ENCODE assay signal across 7 cellular contexts in the genomic region with DNA sequence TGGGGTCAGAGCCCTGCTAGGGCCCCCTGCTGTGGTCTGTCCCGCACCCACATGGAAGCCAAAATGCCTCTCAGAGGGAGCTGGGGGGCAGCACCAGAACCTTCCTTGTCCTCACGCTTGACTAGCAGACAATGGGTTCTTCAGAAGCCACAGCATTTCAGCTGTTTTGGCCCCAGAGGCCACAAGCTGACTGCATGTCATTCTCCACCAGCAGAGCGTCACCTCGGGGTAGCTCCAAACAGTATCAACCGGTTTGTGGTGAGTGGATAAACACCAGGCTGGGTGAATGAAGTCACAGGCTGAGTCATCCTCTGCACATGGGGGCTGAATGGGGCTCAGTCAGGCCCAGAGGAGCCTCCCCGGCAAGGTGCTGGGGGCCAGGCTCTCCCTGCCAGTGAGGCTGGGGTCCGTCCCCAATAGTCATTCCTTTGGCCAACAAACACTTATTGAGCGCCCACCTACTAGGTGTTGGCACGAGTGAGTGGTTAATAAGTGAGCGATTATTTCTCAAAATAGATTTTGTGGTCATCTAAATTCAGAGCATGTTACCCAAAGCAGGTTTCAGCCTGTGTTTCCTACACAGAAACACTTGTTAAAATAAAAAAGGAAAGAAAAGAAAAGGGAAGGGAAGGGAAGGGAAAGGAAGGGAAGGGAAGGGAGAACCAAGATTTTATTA. TPM values are rescaled to one million over a fixed set of nuclear protein-coding genes. Genes with fewer than 3 reads are reported as not detected.
DNase-seq lines count a peak whose midpoint lies in the region; ATAC-seq, FAIRE-seq and TF ChIP-seq lines count a peak whose summit lies in the region.

No MANE protein-coding gene starts in this region.

- peaks cover 0 to 3% of the 10 kb centered on the region in 2 donors for H3K4me1 ChIP-seq in kidney (ENCODE audit: control insufficient read depth in 1 of 2, insufficient read depth in 1 of 2, low read depth in 1 of 2, low read length in 2 of 2)

- peaks cover 46% of the 10 kb centered on the region for H3K27me3 Mint-ChIP-seq in mesothelial cell of epicardium (ENCODE audit: low read depth)

- H3K4me3 Mint-ChIP-seq in mesothelial cell of epicardium, result no peak overlapping the region

- no peak overlapping the region for H3K27ac Mint-ChIP-seq in mesothelial cell of epicardium

- no peaks in the 10 kb centered on the region for H3K9me3 ChIP-seq in kidney (ENCODE audit: control insufficient read depth in 1 of 2, low read length in 2 of 2)

- no peaks in the 10 kb centered on the region for H3K36me3 ChIP-seq in kidney (ENCODE audit: control insufficient read depth in 1 of 2, insufficient read depth in 2 of 2, low read length in 2 of 2)

- no peak overlapping the region for H3K4me3 ChIP-seq in kidney (ENCODE audit: low read length in 2 of 2)

- TF ChIP-seq CTCF in GM13977 (IDR thresholded peaks at IDR 0.05; ENCODE audit: extremely low read depth, insufficient read depth, missing control alignments), result no peak
- no peak for TF ChIP-seq CTCF in kidney (IDR thresholded peaks at IDR 0.05; ENCODE audit: borderline replicate concordance, extremely low read depth, insufficient read depth)
- TF ChIP-seq CTCF in mesothelial cell of epicardium (IDR thresholded peaks at IDR 0.05; ENCODE audit: unreplicated experiment), result no peak

- peaks cover 25% of the 10 kb centered on the region for H3K4me1 Mint-ChIP-seq in mesothelial cell of epicardium

- intact Hi-C loops in kidney (cut with DNase I), result no loop called here

- FAIRE-seq in kidney (lab: Jason Lieb, UNC), result no peak

- no peaks in the 10 kb centered on the region for H3K36me3 Mint-ChIP-seq in mesothelial cell of epicardium

- peak overlapping the region; percentile 71 to 84 for H3K27ac ChIP-seq in kidney (ENCODE audit: low read depth in 2 of 2, low read length in 2 of 2)

- in situ Hi-C loops in GM13977 (cut with MboI; ENCODE audit: low pct_unique_long_range_greater_than_20kb, low sequenced_read_pairs, unreplicated experiment), result no loop called here

- H3K9ac ChIP-seq in kidney (ENCODE audit: low read length in 2 of 2), result peak overlapping the region in 1 of 2 donors; percentile 44

- DNase-seq in GM13977 (ENCODE audit: low spot score) (peak; percentile 88), HS-27A (ENCODE audit: low read depth) (peak; percentile 8), kidney (peak; percentile 90), mesothelial cell of epicardium (ENCODE audit: low spot score in 2 of 2, unreplicated experiment in 2 of 2) (no peak), NCI-H2081 treated with DMSO at 0.1 percent for 48 hours (lab: John Stamatoyannopoulos, UW) (no peak)
- DNase-seq in activated CD8-positive, alpha-beta memory T cell treated with anti-CD3 and anti-CD28 coated beads, Interleukin-2, amount 50 U/mL, for 4 hours, result peak; percentile 37

- ATAC-seq in GM21576 (IDR thresholded peaks at IDR 0.05; ENCODE audit: unreplicated experiment), result peak; percentile 95

- no peaks in the 10 kb centered on the region for H3K9me3 Mint-ChIP-seq in mesothelial cell of epicardium

RNA-seq across cellular contexts. Expression of a gene that starts 9.1 kb away (rescaled TPM):
- 1.5 TPM for total RNA-seq in kidney
- polyA plus RNA-seq in kidney (ENCODE audit: insufficient read depth, low read depth, low replicate concordance), result 18.2 TPM
- total RNA-seq in mesothelial cell of epicardium, result not detected in 3 replicates

RNA-seq across cellular contexts. Expression of a gene that starts 53.3 kb away (rescaled TPM):
- not detected for total RNA-seq in kidney
- polyA plus RNA-seq in kidney (ENCODE audit: insufficient read depth, low read depth, low replicate concordance), result not detected
- 0.20 to 0.38 TPM (median 0.35 TPM) in 3 replicates for total RNA-seq in mesothelial cell of epicardium

Comparison
In these comparisons a context has a peak if more than half of its experiments do, and no peak if none do; other contexts are left out.
1. DNase-seq: peak in GM13977 (single experiment), HS-27A (single experiment), activated CD8-positive, alpha-beta memory T cell treated with anti-CD3 and anti-CD28 coated beads, Interleukin-2, amount 50 U/mL, for 4 hours (single experiment) and kidney (single experiment); none in mesothelial cell of epicardium (0 of 2) and NCI-H2081 treated with DMSO at 0.1 percent for 48 hours (single experiment).